7 cellular contexts compared by ENCODE assay signal in genomic region chr5:139689631-139690384, GRCh38.
DNase-seq lines count a peak whose midpoint lies in the region; ATAC-seq and TF ChIP-seq lines count a peak whose summit lies in the region.

No MANE protein-coding gene starts in this region.

- no peaks in the 10 kb centered on the region for H3K9me2 ChIP-seq in MM.1S (replicated peaks; ENCODE audit: insufficient read depth, low read length)

- H3F3A ChIP-seq in MM.1S (ENCODE audit: insufficient read depth, low read length) = no peaks in the 10 kb centered on the region

- no peaks in the 10 kb centered on the region for H3K36me3 ChIP-seq in MM.1S (replicated peaks; ENCODE audit: insufficient read depth, low read length)

- peaks cover 32% of the 10 kb centered on the region for H3K4me1 Mint-ChIP-seq in memory B cell

- DNase-seq in GM12865 (ENCODE audit: low read depth) (peak; percentile 56), MM.1S (peak; percentile 39), cerebellar cortex (ENCODE audit: low spot score) (peak; percentile 75), memory B cell (ENCODE audit: low spot score in 2 of 2) (peak in 1 of 2 donors; percentile 57), NCI-H774 (lab: John Stamatoyannopoulos, UW) (no peak)

- H3K9me3 Mint-ChIP-seq in memory B cell = no peaks in the 10 kb centered on the region

- no peaks in the 10 kb centered on the region for H3K4me1 ChIP-seq in MM.1S (ENCODE audit: low read length)

- no peaks in the 10 kb centered on the region for H3K27me3 Mint-ChIP-seq in memory B cell

- H3K9ac ChIP-seq in MM.1S (ENCODE audit: low read length) = no peak overlapping the region

- peak; percentile 61 for ATAC-seq in memory B cell (ENCODE audit: low read depth)
- no peak for ATAC-seq in GM21447 (IDR thresholded peaks at IDR 0.05; ENCODE audit: unreplicated experiment)
- ATAC-seq in GM21381 (IDR thresholded peaks at IDR 0.05; ENCODE audit: unreplicated experiment) = no peak

- H3K36me3 Mint-ChIP-seq in memory B cell = peaks cover 4% of the 10 kb centered on the region

- no peaks in the 10 kb centered on the region for H3K79me2 ChIP-seq in MM.1S (ENCODE audit: low read length)

- H3K4me3 ChIP-seq in GM12865 (ENCODE audit: low read depth, low read length) = no peak overlapping the region
- H3K4me3 ChIP-seq in MM.1S (ENCODE audit: low read length) = no peak overlapping the region

- no peak overlapping the region for H3K4me2 ChIP-seq in MM.1S (ENCODE audit: low read depth, low read length)

- TF ChIP-seq CTCF in GM12865 (IDR thresholded peaks at IDR 0.05; ENCODE audit: insufficient read depth, low read depth, low read length, missing control alignments) (peak; percentile 60), MM.1S (IDR thresholded peaks at IDR 0.05; ENCODE audit: low read length) (peak; percentile 54)

- no peaks in the 10 kb centered on the region for H3K9me3 ChIP-seq in MM.1S (replicated peaks; ENCODE audit: insufficient read depth, low read length)

- peak overlapping the region; percentile 77 for H3K27ac Mint-ChIP-seq in memory B cell

- H3K27me3 ChIP-seq in MM.1S (replicated peaks; ENCODE audit: insufficient read depth, low read length) = no peaks in the 10 kb centered on the region

- H2AFZ ChIP-seq in MM.1S (ENCODE audit: low read length) = no peak overlapping the region

- H3K27ac ChIP-seq in MM.1S (ENCODE audit: low read length) = no peak overlapping the region

- H4K20me1 ChIP-seq in MM.1S (ENCODE audit: insufficient read depth, low read length) = no peaks in the 10 kb centered on the region

- H3K4me3 Mint-ChIP-seq in memory B cell = peak overlapping the region; percentile 54
